ENCODE assay signal across 9 cellular contexts in the genomic region with DNA sequence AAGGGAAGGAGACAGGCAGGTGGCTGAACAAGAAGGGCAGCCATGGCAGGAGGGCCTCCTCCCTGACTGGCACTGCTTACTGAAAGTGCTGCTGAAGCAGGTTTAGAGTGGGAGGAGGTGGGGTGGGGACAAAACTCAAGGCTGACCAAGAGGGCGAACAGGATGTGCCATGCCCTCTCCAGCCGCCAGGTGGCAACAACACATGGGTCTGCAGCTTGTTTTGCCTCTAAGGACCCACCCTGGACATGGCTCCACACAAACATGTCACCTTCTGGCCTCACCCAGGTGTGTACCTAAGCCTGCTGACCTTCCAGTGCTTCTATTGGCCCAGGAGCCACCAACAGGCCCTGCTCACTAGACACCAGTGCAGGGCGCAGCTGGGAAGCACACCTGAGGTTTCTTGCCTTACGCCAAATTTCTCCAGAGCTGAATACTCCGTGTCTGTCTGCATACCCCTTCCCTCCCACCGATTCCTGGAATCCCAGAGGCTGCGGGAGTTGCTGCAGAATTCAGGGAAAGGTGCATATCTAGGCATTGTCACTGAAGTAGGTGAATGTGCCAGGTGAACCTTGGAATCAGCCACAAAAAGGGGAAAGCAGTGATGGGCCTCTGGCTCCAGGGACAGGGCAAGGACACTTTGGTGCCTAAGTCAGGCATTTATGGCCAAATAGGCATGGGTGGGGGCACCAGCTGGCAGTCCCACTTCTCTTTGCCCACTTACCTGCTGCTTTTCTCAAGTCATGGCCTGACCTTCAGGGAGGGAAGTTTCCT. TPM values are rescaled to one million over a fixed set of nuclear protein-coding genes. Genes with fewer than 3 reads are reported as not detected.
DNase-seq lines count a peak whose midpoint lies in the region; ATAC-seq and TF ChIP-seq lines count a peak whose summit lies in the region.
"Had no signal": no experiment of that assay in that cellular context is flagged by ENCODE, and none has a peak within 500 bp of the region (broad histone marks: within the 10 kb centered on the region; RNA-seq: fewer than 3 reads in every experiment).

No MANE protein-coding gene starts in this region.

- H3K4me2 ChIP-seq in DOHH2 (ENCODE audit: low read length): no peak overlapping the region

- peak; percentile 72 to 78 for ATAC-seq in right cardiac atrium
- ATAC-seq in sciatic nerve: peak; percentile 39
- no peak for ATAC-seq in GM21381 (IDR thresholded peaks at IDR 0.05; ENCODE audit: unreplicated experiment)

- H3K36me3 Mint-ChIP-seq in T-helper 2 cell treated with Interferon-gamma antibody and Interleukin-4, amounts not matched to agents 5 μg/mL and 100 μg/mL, for 36 hours (ENCODE audit: low read depth): peaks cover 14% of the 10 kb centered on the region

- no peak overlapping the region for H3K27ac Mint-ChIP-seq in T-helper 2 cell treated with Interferon-gamma antibody and Interleukin-4, amounts not matched to agents 5 μg/mL and 100 μg/mL, for 36 hours
- H3K27ac Mint-ChIP-seq: dendritic cell treated with granulocyte-macrophage colony-stimulating factor and Interleukin-4, amounts not matched to agents 40 ng/mL and 50 ng/mL, for 4 days had no signal

- no peaks in the 10 kb centered on the region for H4K20me1 ChIP-seq in DOHH2 (ENCODE audit: control insufficient read depth, insufficient read depth, low read depth, low read length)

- H3K79me2 ChIP-seq in DOHH2 (ENCODE audit: control insufficient read depth, low read length): peaks cover 8% of the 10 kb centered on the region

- H3K9me2 ChIP-seq in DOHH2 (replicated peaks; ENCODE audit: control insufficient read depth, low read length): no peaks in the 10 kb centered on the region

- peaks cover 21% of the 10 kb centered on the region for H3K4me1 ChIP-seq in DOHH2 (ENCODE audit: control insufficient read depth, low read length)
- peaks cover 13% of the 10 kb centered on the region for H3K4me1 ChIP-seq in right cardiac atrium (ENCODE audit: control insufficient read depth, insufficient read depth, low read length)

- H3K4me3 ChIP-seq in DOHH2 (ENCODE audit: low read length): no peak overlapping the region
- no peak overlapping the region for H3K4me3 ChIP-seq in astrocyte of the cerebellum (ENCODE audit: low read depth, low read length)
- H3K4me3 ChIP-seq in right cardiac atrium (ENCODE audit: low read length): no peak overlapping the region

- H3K27ac ChIP-seq in DOHH2 (ENCODE audit: low read depth, low read length): no peak overlapping the region
- no peak overlapping the region for H3K27ac ChIP-seq in right cardiac atrium (ENCODE audit: low read length)

- no peak overlapping the region for H3K4me3 Mint-ChIP-seq in T-helper 2 cell treated with Interferon-gamma antibody and Interleukin-4, amounts not matched to agents 5 μg/mL and 100 μg/mL, for 36 hours
- H3K4me3 Mint-ChIP-seq: dendritic cell treated with granulocyte-macrophage colony-stimulating factor and Interleukin-4, amounts not matched to agents 40 ng/mL and 50 ng/mL, for 4 days had no signal

- in situ Hi-C loops in astrocyte of the cerebellum (cut with HindIII; ENCODE audit: low sequenced_read_pairs): loop anchor here (10.0 kb wide), 1 partner anchor 127 kb away; no protein-coding TSS in a partner anchor

- DNase-seq in H4 (ENCODE audit: low spot score) (peak; percentile 71), NCI-H1092 (lab: John Stamatoyannopoulos, UW) (peak; percentile 12), astrocyte of the cerebellum (ENCODE audit: low read depth) (no peak), right cardiac atrium (peak; percentile 76 to 92 (median 92)), sciatic nerve (ENCODE audit: low spot score) (peak; percentile 88)
- peak; percentile 67 for DNase-seq in T-helper 2 cell treated with Interferon-gamma antibody and Interleukin-4, amounts not matched to agents 5 μg/mL and 100 μg/mL, for 36 hours (ENCODE audit: low spot score)

- H3K27me3 ChIP-seq in DOHH2 (ENCODE audit: control insufficient read depth, low read length): no peaks in the 10 kb centered on the region
- H3K27me3 ChIP-seq in right cardiac atrium (ENCODE audit: control insufficient read depth, insufficient read depth): no peaks in the 10 kb centered on the region

- peaks cover 19% of the 10 kb centered on the region for H3K36me3 ChIP-seq in DOHH2 (ENCODE audit: control insufficient read depth, low read length)

- H3K9me3 ChIP-seq in DOHH2 (ENCODE audit: control insufficient read depth, insufficient read depth, low read length): no peaks in the 10 kb centered on the region
- H3K9me3 ChIP-seq in right cardiac atrium (ENCODE audit: control insufficient read depth, low read length): no peaks in the 10 kb centered on the region

- H3F3A ChIP-seq in DOHH2 (ENCODE audit: control insufficient read depth, insufficient read depth): no peaks in the 10 kb centered on the region

- 67% methylated on average over 7 of the region's 7 CpGs for WGBS in right cardiac atrium

- no peaks in the 10 kb centered on the region for H3K9me3 Mint-ChIP-seq in T-helper 2 cell treated with Interferon-gamma antibody and Interleukin-4, amounts not matched to agents 5 μg/mL and 100 μg/mL, for 36 hours
- H3K9me3 Mint-ChIP-seq: dendritic cell treated with granulocyte-macrophage colony-stimulating factor and Interleukin-4, amounts not matched to agents 40 ng/mL and 50 ng/mL, for 4 days had no signal

- no peaks in the 10 kb centered on the region for H3K27me3 Mint-ChIP-seq in T-helper 2 cell treated with Interferon-gamma antibody and Interleukin-4, amounts not matched to agents 5 μg/mL and 100 μg/mL, for 36 hours (ENCODE audit: low read depth)

- peaks cover 20% of the 10 kb centered on the region for H3K4me1 Mint-ChIP-seq in T-helper 2 cell treated with Interferon-gamma antibody and Interleukin-4, amounts not matched to agents 5 μg/mL and 100 μg/mL, for 36 hours (ENCODE audit: low read depth)

- TF ChIP-seq CTCF in DOHH2 (IDR thresholded peaks at IDR 0.05; ENCODE audit: low read depth, low read length, poor library complexity, severe bottlenecking) (peak; percentile 95), astrocyte of the cerebellum (IDR thresholded peaks at IDR 0.05; ENCODE audit: low read depth, low read length, missing control alignments) (peak; percentile 92)

- intact Hi-C loops in right cardiac atrium (cut with DNase I) (loop anchor here (2.0 to 5.0 kb wide), 2 partner anchors 120 to 121 kb away; a partner anchor contains a TSS), sciatic nerve (cut with DNase I) (loop anchor here (5.0 kb wide), 1 partner anchor 120 kb away; a partner anchor contains a TSS)

RNA-seq across cellular contexts. Expression of a gene that starts 5.3 kb away (rescaled TPM):
- total RNA-seq in H4 (2014; rRNA removed; shearing (Covaris generic)): 24.5 and 39.4 TPM in 2 replicates
- total RNA-seq in right cardiac atrium (1 to 10 TPM; 1.6 to 4.6 (median 2.3) TPM), sciatic nerve (7.6 TPM)
- 2.8 TPM for polyA plus RNA-seq in right cardiac atrium

RNA-seq across cellular contexts. Expression of a gene that starts 28.3 kb away (rescaled TPM):
- total RNA-seq in H4 (2014; rRNA removed; shearing (Covaris generic)): 1.7 and 1.9 TPM in 2 replicates
- total RNA-seq in right cardiac atrium (10 to 100 TPM; 19.1 to 33.2 (median 28.4) TPM), sciatic nerve (24.0 TPM)
- 16.0 TPM for polyA plus RNA-seq in right cardiac atrium

RNA-seq across cellular contexts. Expression of a gene that starts 29.2 kb away (rescaled TPM):
- not detected in 2 replicates for total RNA-seq in H4 (2014; rRNA removed; shearing (Covaris generic))
- total RNA-seq in right cardiac atrium (100 to 1,000 TPM; 115 to 521 (median 226) TPM), sciatic nerve (0.45 TPM)
- polyA plus RNA-seq in right cardiac atrium: 322 TPM

Comparison
In these comparisons a context has a peak if more than half of its experiments do, and no peak if none do; other contexts are left out.
1. RNA of a gene that starts 29.2 kb away (total RNA-seq): 115 to 521 TPM in right cardiac atrium; 0.45 TPM in sciatic nerve (single experiment) and not detected in H4; every median in the first group is over 10 times any median in the second.